23 cellular contexts compared by ENCODE assay signal in genomic region chr2:97706112-97706511, GRCh38. TPM values are rescaled to one million over a fixed set of nuclear protein-coding genes. Genes with fewer than 3 reads are reported as not detected.
"Had no signal": no experiment of that assay in that cellular context is flagged by ENCODE, and none has a peak within 500 bp of the region (broad histone marks: within the 10 kb centered on the region; RNA-seq: fewer than 3 reads in every experiment).

No MANE protein-coding gene starts in this region.

- H3K27ac ChIP-seq: brain microvascular endothelial cell, cardiac muscle cell had no signal

- H3K4me3 ChIP-seq: cardiac muscle cell had no signal

- DNase-seq: activated CD4-positive, alpha-beta T cell treated with anti-CD3 and anti-CD28 coated beads for 48 hours; activated CD4-positive, alpha-beta T cell treated with anti-CD3 and anti-CD28 coated beads, Interleukin-2, amount 50 U/mL, for 4 hours; activated CD8-positive, alpha-beta T cell treated with anti-CD3 and anti-CD28 coated beads, Interleukin-2, amount 10 ng/mL, durations not matched to agents 7 days and 5 days; activated effector memory CD4-positive, alpha-beta T cell treated with Interleukin-2 at 50 U/mL for 16 hours; activated naive CD4-positive, alpha-beta T cell; brain microvascular endothelial cell; KG1; NCI-H1048; NCI-H2029; NCI-H2107; NCI-H2171 treated with DMSO at 0.1 percent for 48 hours; NCI-H226; NCI-H526 treated with DMSO at 0.1 percent for 48 hours; NCI-H82; SIG-M5; T-helper 17 cell; T-helper 9 cell had no signal

- H3K4me3 Mint-ChIP-seq: activated CD8-positive, alpha-beta T cell treated with anti-CD3 and anti-CD28 coated beads, Interleukin-2, amount 10 ng/mL, durations not matched to agents 7 days and 5 days; activated naive CD4-positive, alpha-beta T cell treated with anti-CD3 and anti-CD28 coated beads, Interleukin-2, amount 50 U/mL, for 24 hours; activated T-helper 1 cell treated with anti-CD3 and anti-CD28 coated beads, Interleukin-12 subunit alpha, Interleukin-12 subunit beta, Interleukin-2, Interleukin-4 antibody, amounts not matched to agents 30 ng/mL and 10 ng/mL and 1 ng/mL, durations not matched to agents 14 hours and 24 hours and 36 hours; T-helper 17 cell; WTC11 had no signal

- H3K27me3 ChIP-seq: brain microvascular endothelial cell, cardiac muscle cell had no signal

- H3K36me3 Mint-ChIP-seq: activated naive CD4-positive, alpha-beta T cell treated with anti-CD3 and anti-CD28 coated beads, Interleukin-2, amount 50 U/mL, for 24 hours had no signal

- H3K27me3 Mint-ChIP-seq: activated naive CD4-positive, alpha-beta T cell treated with anti-CD3 and anti-CD28 coated beads, Interleukin-2, amount 50 U/mL, for 24 hours; T-helper 17 cell had no signal

- ATAC-seq: activated CD8-positive, alpha-beta T cell treated with anti-CD3 and anti-CD28 coated beads, Interleukin-2, amount 10 ng/mL, durations not matched to agents 7 days and 5 days; T-helper 17 cell; WTC11 had no signal

- H3K27ac Mint-ChIP-seq: activated CD8-positive, alpha-beta T cell treated with anti-CD3 and anti-CD28 coated beads, Interleukin-2, amount 10 ng/mL, durations not matched to agents 7 days and 5 days; activated naive CD4-positive, alpha-beta T cell treated with anti-CD3 and anti-CD28 coated beads, Interleukin-2, amount 50 U/mL, for 24 hours; activated T-helper 1 cell treated with anti-CD3 and anti-CD28 coated beads, Interleukin-12 subunit alpha, Interleukin-12 subunit beta, Interleukin-2, Interleukin-4 antibody, amounts not matched to agents 30 ng/mL and 10 ng/mL and 1 ng/mL, durations not matched to agents 14 hours and 24 hours and 36 hours; T-helper 17 cell; WTC11 had no signal

- H3K36me3 ChIP-seq: brain microvascular endothelial cell, cardiac muscle cell had no signal

- H3K9me3 Mint-ChIP-seq: activated naive CD4-positive, alpha-beta T cell treated with anti-CD3 and anti-CD28 coated beads, Interleukin-2, amount 50 U/mL, for 24 hours; activated T-helper 1 cell treated with anti-CD3 and anti-CD28 coated beads, Interleukin-12 subunit alpha, Interleukin-12 subunit beta, Interleukin-2, Interleukin-4 antibody, amounts not matched to agents 30 ng/mL and 10 ng/mL and 1 ng/mL, durations not matched to agents 14 hours and 24 hours and 36 hours had no signal

RNA-seq across cellular contexts. Expression of gene ZAP70, which starts 7.3 kb away (rescaled TPM):
- total RNA-seq: M059J, NCI-H460 had no signal
